Comparison of ENCODE assay signal across 8 cellular contexts in the genomic region with DNA sequence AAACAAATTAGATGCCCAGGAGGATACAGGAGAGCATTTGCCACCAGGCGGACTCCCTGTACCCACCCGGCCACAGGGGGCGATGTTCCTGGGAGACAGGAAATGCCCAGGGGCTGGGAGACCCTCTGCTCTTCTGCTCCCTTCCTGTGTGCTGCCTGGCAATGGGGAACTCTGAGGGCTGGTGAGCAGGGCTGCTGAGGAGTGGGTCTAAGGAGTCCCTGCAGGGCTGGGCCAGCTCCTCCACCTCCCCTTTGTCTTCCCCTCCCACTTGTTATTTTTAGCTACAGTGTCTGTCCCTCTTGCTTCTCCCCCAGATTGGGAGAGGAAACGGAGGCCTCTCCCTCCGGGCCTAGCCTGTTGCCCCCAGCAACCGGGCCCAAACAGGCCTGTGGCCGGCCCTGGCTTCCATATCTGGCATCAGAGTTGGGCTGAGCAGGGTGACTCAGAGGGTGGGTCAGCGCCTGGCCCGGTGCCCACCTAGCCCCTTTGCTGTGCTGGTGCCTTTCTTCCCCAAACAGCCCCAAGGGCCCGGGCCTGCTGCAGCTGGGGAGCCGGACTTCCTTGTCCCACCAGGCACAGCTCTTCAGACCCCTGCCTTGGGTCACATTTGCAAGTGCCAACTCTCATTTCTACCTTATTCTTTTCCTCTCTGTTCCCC. TPM values are rescaled to one million over a fixed set of nuclear protein-coding genes. Genes with fewer than 3 reads are reported as not detected.
DNase-seq lines count a peak whose midpoint lies in the region; ATAC-seq, FAIRE-seq and TF ChIP-seq lines count a peak whose summit lies in the region.

No MANE protein-coding gene starts in this region.

- POLR2A ChIA-PET in AG04449 (lab: Yijun Ruan, JAX): interaction anchor here (4.5 to 6.8 kb wide), 3 partner anchors 10 to 28 kb away, joined by 47 to 216 read pairs (median 62); a partner anchor contains a TSS
- POLR2A ChIA-PET in HepG2 (lab: Yijun Ruan, JAX): interaction anchor here (1.5 to 6.0 kb wide), 4 partner anchors 7 to 28 kb away, joined by 3 to 108 read pairs (median 87); a partner anchor contains a TSS

- no peak for TF ChIP-seq POLR2A in HepG2 (IDR thresholded peaks at IDR 0.05; ENCODE audit: insufficient read depth in 1 of 2, low read depth in 2 of 2, low read length in 2 of 2)

- no peaks in the 10 kb centered on the region for H3K27me3 Mint-ChIP-seq in central memory CD8-positive, alpha-beta T cell
- no peaks in the 10 kb centered on the region for H3K27me3 Mint-ChIP-seq in stimulated activated naive CD8-positive, alpha-beta T cell treated with anti-CD3 and anti-CD28 coated beads, Interleukin-15, Interleukin-2, amounts not matched to agents 100 ng/mL and 50 ng/mL, for 24 hours

- no TSS peak for BruUV-seq in HepG2 (replicated peaks; lab: Mats Ljungman, UMichigan)

- peaks cover 6% of the 10 kb centered on the region; the same call in 1 of the 2 replicates for H4K20me1 ChIP-seq in HepG2 (ENCODE audit: insufficient read depth, low read length)

- TF ChIP-seq RAD21 in HepG2 (CRISPR knock-in tag; IDR thresholded peaks at IDR 0.05): no peak

- H3K9ac ChIP-seq in HepG2 (ENCODE audit: insufficient read depth, low read depth, low read length): peak overlapping the region; percentile 49; the same call in 1 of the 2 replicates

- H3K79me2 ChIP-seq in HepG2 (ENCODE audit: insufficient read depth, low read length): peaks cover 89% of the 10 kb centered on the region

- H3K4me2 ChIP-seq in HepG2 (ENCODE audit: low read depth, low read length): no peak overlapping the region

- CTCF ChIA-PET in AG04449 (lab: Yijun Ruan, JAX) (interaction anchor here (0.9 to 46.3 kb wide), 4 partner anchors 9 to 99 kb away, joined by 3 to 1837 read pairs (median 88); a partner anchor contains a TSS), HepG2 (lab: Yijun Ruan, JAX; ENCODE audit: low intra/inter-chr PET ratio, low total read pairs) (no interaction called here)

- H3K4me1 Mint-ChIP-seq in central memory CD8-positive, alpha-beta T cell: peaks cover 69% of the 10 kb centered on the region
- H3K4me1 Mint-ChIP-seq in stimulated activated naive CD8-positive, alpha-beta T cell treated with anti-CD3 and anti-CD28 coated beads, Interleukin-15, Interleukin-2, amounts not matched to agents 100 ng/mL and 50 ng/mL, for 24 hours (ENCODE audit: low read depth): peaks cover 79% of the 10 kb centered on the region

- peak overlapping the region; percentile 66 for H3K4me3 Mint-ChIP-seq in central memory CD8-positive, alpha-beta T cell
- H3K4me3 Mint-ChIP-seq in stimulated activated naive CD8-positive, alpha-beta T cell treated with anti-CD3 and anti-CD28 coated beads, Interleukin-15, Interleukin-2, amounts not matched to agents 100 ng/mL and 50 ng/mL, for 24 hours: peak overlapping the region; percentile 75

- no peaks in the 10 kb centered on the region for H3K9me3 ChIP-seq in HepG2 (ENCODE audit: low read length)

- TF ChIP-seq EP300 in HepG2 (IDR thresholded peaks at IDR 0.05; ENCODE audit: low read depth in 2 of 2, low read length in 2 of 2) (no peak), HepG2 (CRISPR knock-in tag; IDR thresholded peaks at IDR 0.05; ENCODE audit: borderline replicate concordance) (no peak)

- H3K36me3 ChIP-seq in HepG2 (replicated peaks in 1 of 2; ENCODE audit: control insufficient read depth in 1 of 2, insufficient read depth in 2 of 2, low read length in 2 of 2): peaks cover 7 to 19% of the 10 kb centered on the region in 2 experiments

- no peak overlapping the region for H2AFZ ChIP-seq in HepG2 (ENCODE audit: low read length)

- ATAC-seq in central memory CD8-positive, alpha-beta T cell (replicated peaks; ENCODE audit: extremely low read depth, poor library complexity, severe bottlenecking): peak; percentile 17
- ATAC-seq in HepG2: no peak

- H3K27ac ChIP-seq in HepG2 (ENCODE audit: extremely low read length, insufficient read depth, low read length): peak overlapping the region; percentile 52

- H3K9me3 Mint-ChIP-seq in central memory CD8-positive, alpha-beta T cell: no peaks in the 10 kb centered on the region
- H3K9me3 Mint-ChIP-seq in stimulated activated naive CD8-positive, alpha-beta T cell treated with anti-CD3 and anti-CD28 coated beads, Interleukin-15, Interleukin-2, amounts not matched to agents 100 ng/mL and 50 ng/mL, for 24 hours: no peaks in the 10 kb centered on the region

- H3K27me3 ChIP-seq in HepG2 (ENCODE audit: control insufficient read depth in 1 of 2, insufficient read depth in 2 of 2, low read length in 2 of 2): no peaks in the 10 kb centered on the region

- peaks cover 70% of the 10 kb centered on the region for H3K36me3 Mint-ChIP-seq in central memory CD8-positive, alpha-beta T cell (ENCODE audit: insufficient read depth)
- H3K36me3 Mint-ChIP-seq in stimulated activated naive CD8-positive, alpha-beta T cell treated with anti-CD3 and anti-CD28 coated beads, Interleukin-15, Interleukin-2, amounts not matched to agents 100 ng/mL and 50 ng/mL, for 24 hours (ENCODE audit: low read depth): peaks cover 25% of the 10 kb centered on the region

- DNase-seq in AG04449 (ENCODE audit: low read depth, low spot score) (peak; percentile 87), GM18507 (ENCODE audit: extremely low spot score, insufficient read length, low read depth) (no peak), LHCN-M2 (ENCODE audit: low read depth) (peak; percentile 99), T-helper 9 cell (peak; percentile 69), HepG2 (ENCODE audit: low spot score) (peak; percentile 40), HuH-7 (ENCODE audit: low spot score) (no peak)
- peak in 1 of 2 donors; percentile 56 for DNase-seq in central memory CD8-positive, alpha-beta T cell (ENCODE audit: low spot score in 2 of 2)

- peak; percentile 59 for FAIRE-seq in GM18507 (lab: Jason Lieb, UNC)
- no peak for FAIRE-seq in HepG2 (lab: Jason Lieb, UNC)

- 83% methylated on average over 10 of the region's 11 CpGs for whole genome bisulfite sequencing in HepG2 (ENCODE audit: low lambda C conversion rate)

- in situ Hi-C loops in HepG2 (cut with HindIII; ENCODE audit: extremely low pct_ligation_motif_present, low pct_unique_long_range_greater_than_20kb): no loop called here

- H3K4me3 ChIP-seq in AG04449 (ENCODE audit: low read depth, low read length) (peak overlapping the region; percentile 48), HepG2 (replicated peaks in 1 of 3; ENCODE audit: insufficient read depth in 1 of 3, low read depth in 2 of 3, low read length in 3 of 3) (no peak overlapping the region)

- peak; percentile 64 for TF ChIP-seq CTCF in AG04449 (IDR thresholded peaks at IDR 0.05; ENCODE audit: insufficient read depth, low read length, missing control alignments)
- TF ChIP-seq CTCF in HepG2 (CRISPR knock-in tag; IDR thresholded peaks at IDR 0.05): no peak; the same call in 1 of the 2 replicates

- peaks cover 96% of the 10 kb centered on the region for H3K4me1 ChIP-seq in HepG2 (ENCODE audit: insufficient read depth, low read length)

- H3K27ac Mint-ChIP-seq in central memory CD8-positive, alpha-beta T cell (ENCODE audit: low read depth): peak overlapping the region; percentile 97
- H3K27ac Mint-ChIP-seq in stimulated activated naive CD8-positive, alpha-beta T cell treated with anti-CD3 and anti-CD28 coated beads, Interleukin-15, Interleukin-2, amounts not matched to agents 100 ng/mL and 50 ng/mL, for 24 hours: peak overlapping the region; percentile 88

- intact Hi-C loops in HepG2 (cut with micrococcal nuclease; ENCODE audit: unreplicated experiment): no loop called here

RNA-seq across cellular contexts. Expression of a gene that starts 11.7 kb away (rescaled TPM):
- 1,371 and 1,475 TPM in 2 replicates for total RNA-seq in LHCN-M2 (2014; rRNA removed)
- 1,211 TPM for polyA plus RNA-seq in LHCN-M2 (2012)
- 190 and 225 TPM in 2 replicates for total RNA-seq in HepG2 (2016; rRNA removed; fragmentation: Illumina TruSeq; extraction: Trizol)
- total RNA-seq in HepG2 (2016; cell fraction: cytosol; rRNA removed; fragmentation: Illumina TruSeq; extraction: Trizol; ENCODE audit: low read depth): 16.7 and 20.3 TPM in 2 replicates
- 150 and 214 TPM in 2 replicates for total RNA-seq in HepG2 (2016; cell fraction: insoluble cytoplasmic fraction; rRNA removed; fragmentation: Illumina TruSeq; extraction: Trizol)
- 22.8 and 26.6 TPM in 2 replicates for total RNA-seq in HepG2 (2016; cell fraction: membrane; rRNA removed; fragmentation: Illumina TruSeq; extraction: Trizol)
- 106 and 117 TPM in 2 replicates for total RNA-seq in HepG2 (2016; cell fraction: nucleus; rRNA removed; fragmentation: Illumina TruSeq; extraction: Trizol)
- 107 and 110 TPM in 2 replicates for polyA plus RNA-seq in HepG2 (2011; rRNA removed)
- polyA plus RNA-seq in HepG2 (2011; cell fraction: cytosol; rRNA removed): 79.6 and 122 TPM in 2 replicates
- polyA plus RNA-seq in HepG2 (2011; cell fraction: nucleus; rRNA removed): 236 and 366 TPM in 2 replicates
- 86.7 and 101 TPM in 2 replicates for polyA plus RNA-seq in HepG2 (2012)
- 11.1 and 13.2 TPM in 2 replicates for polyA plus RNA-seq in HepG2 (2016; cell fraction: cytosol; fragmentation: Illumina TruSeq; extraction: Trizol; ENCODE audit: low read depth)
- 143 and 179 TPM in 2 replicates for polyA plus RNA-seq in HepG2 (2016; cell fraction: insoluble cytoplasmic fraction; fragmentation: Illumina TruSeq; extraction: Trizol; ENCODE audit: low read depth)
- polyA plus RNA-seq in HepG2 (2016; cell fraction: membrane; fragmentation: Illumina TruSeq; extraction: Trizol; ENCODE audit: low read depth): 12.6 and 16.9 TPM in 2 replicates
- 177 and 182 TPM in 2 replicates for polyA plus RNA-seq in HepG2 (2016; cell fraction: nucleus; fragmentation: Illumina TruSeq; extraction: Trizol; ENCODE audit: insufficient read depth, low read depth)
- 159 and 307 TPM in 2 replicates for polyA minus RNA-seq in HepG2 (2011; rRNA and poly(A)+ RNA removed; ENCODE audit: low replicate concordance)
- 120 and 130 TPM in 2 replicates for polyA minus RNA-seq in HepG2 (2011; cell fraction: cytosol; rRNA and poly(A)+ RNA removed)
- 67.7 and 70.4 TPM in 2 replicates for polyA minus RNA-seq in HepG2 (2011; cell fraction: nucleus; rRNA and poly(A)+ RNA removed)

RNA-seq across cellular contexts. Expression of a gene that starts 27.2 kb away (rescaled TPM):
- total RNA-seq in LHCN-M2 (2014; rRNA removed) (0.40 and 0.64 TPM in 2 replicates), HepG2 (2016; rRNA removed; fragmentation: Illumina TruSeq; extraction: Trizol) (0.09 TPM in 1 of 2 replicates, not detected in the other)
- 0.39 TPM for polyA plus RNA-seq in LHCN-M2 (2012)
- total RNA-seq in HepG2 (2016; cell fraction: cytosol; rRNA removed; fragmentation: Illumina TruSeq; extraction: Trizol; ENCODE audit: low read depth): not detected in 2 replicates
- 0.15 TPM in 1 of 2 replicates, not detected in the other for total RNA-seq in HepG2 (2016; cell fraction: insoluble cytoplasmic fraction; rRNA removed; fragmentation: Illumina TruSeq; extraction: Trizol)
- total RNA-seq in HepG2 (2016; cell fraction: membrane; rRNA removed; fragmentation: Illumina TruSeq; extraction: Trizol): not detected in 2 replicates
- 0.13 TPM in 1 of 2 replicates, not detected in the other for total RNA-seq in HepG2 (2016; cell fraction: nucleus; rRNA removed; fragmentation: Illumina TruSeq; extraction: Trizol)
- 0.14 and 0.20 TPM in 2 replicates for polyA plus RNA-seq in HepG2 (2011; rRNA removed)
- polyA plus RNA-seq in HepG2 (2011; cell fraction: cytosol; rRNA removed): 0.08 and 0.09 TPM in 2 replicates
- 0.21 and 0.61 TPM in 2 replicates for polyA plus RNA-seq in HepG2 (2011; cell fraction: nucleus; rRNA removed)
- 0.19 and 0.21 TPM in 2 replicates for polyA plus RNA-seq in HepG2 (2012)
- polyA plus RNA-seq in HepG2 (2016; cell fraction: cytosol; fragmentation: Illumina TruSeq; extraction: Trizol; ENCODE audit: low read depth): not detected in 2 replicates
- 0.45 TPM in 1 of 2 replicates, not detected in the other for polyA plus RNA-seq in HepG2 (2016; cell fraction: insoluble cytoplasmic fraction; fragmentation: Illumina TruSeq; extraction: Trizol; ENCODE audit: low read depth)
- not detected in 2 replicates for polyA plus RNA-seq in HepG2 (2016; cell fraction: membrane; fragmentation: Illumina TruSeq; extraction: Trizol; ENCODE audit: low read depth)
- polyA plus RNA-seq in HepG2 (2016; cell fraction: nucleus; fragmentation: Illumina TruSeq; extraction: Trizol; ENCODE audit: insufficient read depth, low read depth): 0.15 TPM in 1 of 2 replicates, not detected in the other
- 0.88 and 18.6 TPM in 2 replicates for polyA minus RNA-seq in HepG2 (2011; rRNA and poly(A)+ RNA removed; ENCODE audit: low replicate concordance)
- not detected in 2 replicates for polyA minus RNA-seq in HepG2 (2011; cell fraction: cytosol; rRNA and poly(A)+ RNA removed)
- 0.39 TPM in 1 of 2 replicates, not detected in the other for polyA minus RNA-seq in HepG2 (2011; cell fraction: nucleus; rRNA and poly(A)+ RNA removed)

RNA-seq across cellular contexts. Expression of a gene that starts 43.9 kb away (rescaled TPM):
- total RNA-seq in LHCN-M2 (2014; rRNA removed): 4.9 and 5.8 TPM in 2 replicates
- polyA plus RNA-seq in LHCN-M2 (2012): 3.1 TPM
- 7.6 TPM in 2 replicates for total RNA-seq in HepG2 (2016; rRNA removed; fragmentation: Illumina TruSeq; extraction: Trizol)
- 1.4 and 2.5 TPM in 2 replicates for total RNA-seq in HepG2 (2016; cell fraction: cytosol; rRNA removed; fragmentation: Illumina TruSeq; extraction: Trizol; ENCODE audit: low read depth)
- 5.3 and 7.9 TPM in 2 replicates for total RNA-seq in HepG2 (2016; cell fraction: insoluble cytoplasmic fraction; rRNA removed; fragmentation: Illumina TruSeq; extraction: Trizol)
- 4.5 and 7.8 TPM in 2 replicates for total RNA-seq in HepG2 (2016; cell fraction: membrane; rRNA removed; fragmentation: Illumina TruSeq; extraction: Trizol)
- 6.2 and 7.5 TPM in 2 replicates for total RNA-seq in HepG2 (2016; cell fraction: nucleus; rRNA removed; fragmentation: Illumina TruSeq; extraction: Trizol)
- polyA plus RNA-seq in HepG2 (2011; rRNA removed): 9.0 and 9.1 TPM in 2 replicates
- 7.3 and 8.1 TPM in 2 replicates for polyA plus RNA-seq in HepG2 (2011; cell fraction: cytosol; rRNA removed)
- polyA plus RNA-seq in HepG2 (2011; cell fraction: nucleus; rRNA removed): 11.9 and 12.9 TPM in 2 replicates
- polyA plus RNA-seq in HepG2 (2012): 4.3 and 9.1 TPM in 2 replicates
- polyA plus RNA-seq in HepG2 (2016; cell fraction: cytosol; fragmentation: Illumina TruSeq; extraction: Trizol; ENCODE audit: low read depth): 2.9 and 3.3 TPM in 2 replicates
- 10.7 and 11.1 TPM in 2 replicates for polyA plus RNA-seq in HepG2 (2016; cell fraction: insoluble cytoplasmic fraction; fragmentation: Illumina TruSeq; extraction: Trizol; ENCODE audit: low read depth)
- 4.7 and 6.0 TPM in 2 replicates for polyA plus RNA-seq in HepG2 (2016; cell fraction: membrane; fragmentation: Illumina TruSeq; extraction: Trizol; ENCODE audit: low read depth)
- 14.7 and 15.4 TPM in 2 replicates for polyA plus RNA-seq in HepG2 (2016; cell fraction: nucleus; fragmentation: Illumina TruSeq; extraction: Trizol; ENCODE audit: insufficient read depth, low read depth)
- 2.3 and 13.0 TPM in 2 replicates for polyA minus RNA-seq in HepG2 (2011; rRNA and poly(A)+ RNA removed; ENCODE audit: low replicate concordance)
- polyA minus RNA-seq in HepG2 (2011; cell fraction: cytosol; rRNA and poly(A)+ RNA removed): 10.6 and 11.8 TPM in 2 replicates
- polyA minus RNA-seq in HepG2 (2011; cell fraction: nucleus; rRNA and poly(A)+ RNA removed): 4.1 and 6.2 TPM in 2 replicates

Comparison
In these comparisons a context has a peak if more than half of its experiments do, and no peak if none do; other contexts are left out.
1. DNase-seq: peak in AG04449 (single experiment), LHCN-M2 (single experiment), T-helper 9 cell (single experiment) and HepG2 (single experiment); none in GM18507 (single experiment) and HuH-7 (single experiment).